Comparison of ENCODE assay signal across 16 cellular contexts in the genomic region with DNA sequence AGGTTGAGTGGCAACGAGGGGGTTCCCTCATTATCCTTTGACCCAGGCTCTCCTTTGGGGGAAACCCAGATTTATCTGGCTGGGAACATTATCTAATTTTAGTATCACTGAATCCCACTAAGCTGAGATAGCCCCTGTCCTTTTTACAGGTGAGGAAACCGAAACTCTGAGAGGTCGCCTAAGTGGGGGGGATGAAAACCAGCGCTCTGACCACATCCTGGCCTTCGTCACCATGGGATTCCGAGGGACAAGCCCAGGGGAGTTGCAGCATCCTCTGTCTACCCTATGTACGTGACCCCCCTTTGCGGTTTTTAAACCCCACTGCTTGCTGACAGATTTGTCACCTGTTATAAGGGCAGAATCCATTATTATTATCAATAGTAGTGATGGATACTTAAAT.
DNase-seq lines count a peak whose midpoint lies in the region; ATAC-seq and TF ChIP-seq lines count a peak whose summit lies in the region.
"Had no signal": no experiment of that assay in that cellular context is flagged by ENCODE, and none has a peak within 500 bp of the region (broad histone marks: within the 10 kb centered on the region; RNA-seq: fewer than 3 reads in every experiment).

No MANE protein-coding gene starts in this region.

- no peaks in the 10 kb centered on the region for H3K36me3 ChIP-seq in stomach
- H3K36me3 ChIP-seq in breast epithelium, result no peaks in the 10 kb centered on the region
- H3K36me3 ChIP-seq: lower lobe of right lung had no signal

- no peak for TF ChIP-seq POLR2A in stomach (IDR thresholded peaks at IDR 0.05)
- no peak for TF ChIP-seq POLR2A in breast epithelium (IDR thresholded peaks at IDR 0.05)

- H3K27ac ChIP-seq in stomach (no peak overlapping the region), breast epithelium (no peak overlapping the region)
- H3K27ac ChIP-seq: lower lobe of right lung had no signal

- H3K9me3 ChIP-seq in stomach (no peaks in the 10 kb centered on the region), breast epithelium (no peaks in the 10 kb centered on the region)
- H3K9me3 ChIP-seq: lower lobe of right lung had no signal

- H3K4me3 ChIP-seq in stomach (no peak overlapping the region), breast epithelium (no peak overlapping the region)
- H3K4me3 ChIP-seq: lower lobe of right lung had no signal

- WGBS in stomach, 5 donors, result 66 to 79% (median 77%) methylated on average over 8 of the region's 8 CpGs

- intact Hi-C loops in stomach (cut with DNase I; ENCODE audit: low total_unique reads), result no loop called here
- intact Hi-C loops in left colon (cut with DNase I, micrococcal nuclease), result no loop called here
- intact Hi-C loops in breast epithelium (cut with DNase I; ENCODE audit: low total_unique reads), result loop anchor here (5.0 kb wide), 1 partner anchor 1805 kb away; no protein-coding TSS in a partner anchor

- no peaks in the 10 kb centered on the region for H3K4me1 ChIP-seq in stomach
- H3K4me1 ChIP-seq in breast epithelium, result no peaks in the 10 kb centered on the region
- H3K4me1 ChIP-seq: lower lobe of right lung had no signal

- H3K27me3 ChIP-seq in stomach (peaks cover 0 to 50% (median 0%) of the 10 kb centered on the region in 3 donors), breast epithelium (peaks cover 0 to 14% of the 10 kb centered on the region in 2 donors)

- ATAC-seq in GM18498 (IDR thresholded peaks at IDR 0.05; ENCODE audit: unreplicated experiment) (peak; percentile 48), GM19397 (IDR thresholded peaks at IDR 0.05; ENCODE audit: unreplicated experiment) (peak; percentile 51), HG02678 (IDR thresholded peaks at IDR 0.05; ENCODE audit: unreplicated experiment) (peak; percentile 54), HG03460 (IDR thresholded peaks at IDR 0.05; ENCODE audit: unreplicated experiment) (peak; percentile 51), left colon (no peak)
- ATAC-seq in activated CD4-positive, CD25-positive, alpha-beta regulatory T cell treated with anti-CD3 and anti-CD28 coated beads, Interleukin-2, amount 50 U/mL, for 24 hours, result no peak
- ATAC-seq: lower lobe of right lung; sciatic nerve; stimulated activated naive CD8-positive, alpha-beta T cell treated with anti-CD3 and anti-CD28 coated beads, Interleukin-15, amount 100 ng/mL, for 72 hours had no signal

- DNase-seq in stomach (no peak), left colon (no peak), breast epithelium (ENCODE audit: low spot score in 2 of 2) (no peak)
- DNase-seq: activated CD4-positive, alpha-beta memory T cell treated with anti-CD3 and anti-CD28 coated beads, Interleukin-2, amount 10 ng/mL, durations not matched to agents 7 days and 5 days; activated effector memory CD4-positive, alpha-beta T cell treated with Interleukin-2 at 50 U/mL for 16 hours; DMS79 treated with DMSO at 0.1 percent for 48 hours; lower lobe of right lung; NCI-H82; SHP77; stimulated activated naive CD8-positive, alpha-beta T cell treated with anti-CD3 and anti-CD28 coated beads, Interleukin-15, amount 100 ng/mL, for 72 hours had no signal

- TF ChIP-seq CTCF in stomach (IDR thresholded peaks at IDR 0.05), result no peak
- no peak for TF ChIP-seq CTCF in breast epithelium (IDR thresholded peaks at IDR 0.05)

- TF ChIP-seq EP300 in stomach (IDR thresholded peaks at IDR 0.05), result no peak

Comparison
In these comparisons a context has a peak if more than half of its experiments do, and no peak if none do; other contexts are left out.
1. ATAC-seq: peak in GM18498 (single experiment), GM19397 (single experiment), HG02678 (single experiment) and HG03460 (single experiment); none in left colon (single experiment) and activated CD4-positive, CD25-positive, alpha-beta regulatory T cell treated with anti-CD3 and anti-CD28 coated beads, Interleukin-2, amount 50 U/mL, for 24 hours (0 of 2).